Comparison of ENCODE assay signal across 23 cellular contexts in the genomic region with DNA sequence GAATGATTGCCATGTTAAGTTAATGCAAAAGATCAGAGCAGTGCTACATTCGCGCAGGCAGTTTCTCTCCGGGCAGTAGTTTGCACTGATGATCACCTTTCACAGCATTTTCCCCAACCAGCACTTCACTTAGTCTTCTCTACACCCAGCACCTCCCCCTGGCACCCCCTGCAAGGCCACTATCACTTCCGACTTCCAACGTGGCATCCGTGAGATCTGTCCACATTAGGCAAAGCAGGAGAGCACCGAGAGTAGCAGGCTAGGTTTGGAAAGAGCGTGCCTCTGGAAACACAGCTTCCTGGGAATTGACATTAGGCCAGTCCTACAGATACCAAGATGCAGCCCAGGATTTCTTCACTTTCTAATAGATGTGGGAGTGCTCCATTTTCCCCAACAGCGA.
"Had no signal": no experiment of that assay in that cellular context is flagged by ENCODE, and none has a peak within 500 bp of the region (broad histone marks: within the 10 kb centered on the region; RNA-seq: fewer than 3 reads in every experiment).

No MANE protein-coding gene starts in this region.

- ATAC-seq: effector memory CD8-positive, alpha-beta T cell; left ventricle myocardium superior; lower lobe of right lung; mucosa of descending colon; natural killer cell treated with Interleukin-12 subunit alpha and Interleukin-12 subunit beta and Interleukin-15 and Interleukin-18, amount 100 ng/mL, for 72 hours; psoas muscle; right cardiac atrium; stimulated activated effector memory CD8-positive, alpha-beta T cell treated with anti-CD3 and anti-CD28 coated beads, Interleukin-12 subunit alpha, Interleukin-12 subunit beta, amount 100 ng/mL, for 72 hours had no signal

- H3K4me1 ChIP-seq: esophagus squamous epithelium, lower lobe of right lung, psoas muscle, sigmoid colon, stomach, thyroid gland, vagina had no signal

- H3K36me3 ChIP-seq: esophagus squamous epithelium, lower lobe of right lung, neural progenitor cell, ovary, sigmoid colon, stomach, thyroid gland, vagina had no signal

- H3K9ac ChIP-seq: neural progenitor cell had no signal

- H3K4me2 ChIP-seq: neural progenitor cell had no signal

- H3K9me3 ChIP-seq: esophagus squamous epithelium, lower lobe of right lung, mucosa of descending colon, ovary, psoas muscle, sigmoid colon, stomach, thyroid gland, vagina had no signal

- H2AFZ ChIP-seq: neural progenitor cell had no signal

- H3K27me3 ChIP-seq: esophagus squamous epithelium, neural progenitor cell, ovary, sigmoid colon, stomach, thyroid gland, vagina had no signal

- H3K27ac ChIP-seq: esophagus squamous epithelium, lower lobe of right lung, neural progenitor cell, ovary, psoas muscle, sigmoid colon, stomach, thyroid gland, vagina had no signal

- H3K4me3 ChIP-seq: esophagus squamous epithelium, lower lobe of right lung, mucosa of descending colon, neural progenitor cell, ovary, psoas muscle, sigmoid colon, stomach, thyroid gland, vagina had no signal

- DNase-seq: cortex of kidney; effector memory CD8-positive, alpha-beta T cell; erythroblast; esophagus squamous epithelium; left ventricle myocardium superior; lower lobe of right lung; mucosa of descending colon; naive B cell; nucleus accumbens; ovary; psoas muscle; right cardiac atrium; sigmoid colon; stimulated activated CD4-positive, alpha-beta T cell treated with anti-CD3 and anti-CD28 coated beads, Interleukin-2, amount 100 ng/mL, for 24 hours; stimulated activated CD4-positive, alpha-beta T cell treated with anti-CD3 and anti-CD28 coated beads, Interleukin-4, amount 100 ng/mL, for 24 hours; stimulated activated naive CD4-positive, alpha-beta T cell treated with Interleukin-2 at 50 U/mL for 16 hours; stomach; thyroid gland; trophoblast cell had no signal
